Comparison of ENCODE assay signal across 21 cellular contexts in genomic region chr3:157427906-157428305, GRCh38. TPM values are rescaled to one million over a fixed set of nuclear protein-coding genes. Genes with fewer than 3 reads are reported as not detected.
DNase-seq lines count a peak whose midpoint lies in the region; ATAC-seq, FAIRE-seq and TF ChIP-seq lines count a peak whose summit lies in the region.
"Had no signal": no experiment of that assay in that cellular context is flagged by ENCODE, and none has a peak within 500 bp of the region (broad histone marks: within the 10 kb centered on the region; RNA-seq: fewer than 3 reads in every experiment).

No MANE protein-coding gene starts in this region.

- H3K4me3 ChIP-seq in astrocyte (ENCODE audit: insufficient read depth, low read depth, low read length): no peak overlapping the region
- H3K4me3 ChIP-seq: A549, Peyer's patch, SJSA1 had no signal

- H3K9ac ChIP-seq in astrocyte (ENCODE audit: low read length): no peak overlapping the region

- H3K36me3 Mint-ChIP-seq in astrocyte (ENCODE audit: low read depth, unreplicated experiment): peaks cover 2% of the 10 kb centered on the region
- H3K36me3 Mint-ChIP-seq: CD4-positive, CD25-positive, alpha-beta regulatory T cell had no signal

- no peaks in the 10 kb centered on the region for H3K27me3 Mint-ChIP-seq in astrocyte (ENCODE audit: low read depth, unreplicated experiment)

- H3K9me3 ChIP-seq in astrocyte (ENCODE audit: insufficient read depth, low read depth, low read length): no peaks in the 10 kb centered on the region
- H3K9me3 ChIP-seq: A549, Peyer's patch, SJSA1 had no signal

- no peak for TF ChIP-seq CTCF in astrocyte (IDR thresholded peaks at IDR 0.05; ENCODE audit: insufficient read depth, low read depth, low read length)

- no peak for ATAC-seq in HG03521 (IDR thresholded peaks at IDR 0.05; ENCODE audit: unreplicated experiment)
- ATAC-seq: A549 had no signal

- H3K4me1 ChIP-seq in astrocyte (ENCODE audit: insufficient read depth, low read length): peaks cover 7% of the 10 kb centered on the region
- H3K4me1 ChIP-seq: A549, Peyer's patch had no signal

- no peak overlapping the region for H3K27ac ChIP-seq in astrocyte (ENCODE audit: low read depth, low read length)
- H3K27ac ChIP-seq: A549, Peyer's patch, SJSA1 had no signal

- H4K20me1 ChIP-seq in astrocyte (ENCODE audit: insufficient read depth, low read length): no peaks in the 10 kb centered on the region

- intact Hi-C loops in posterior vena cava (cut with DNase I): no loop called here

- H3K4me3 Mint-ChIP-seq in astrocyte (ENCODE audit: unreplicated experiment): no peak overlapping the region
- H3K4me3 Mint-ChIP-seq: CD4-positive, CD25-positive, alpha-beta regulatory T cell had no signal

- H3K79me2 ChIP-seq in astrocyte (ENCODE audit: insufficient read depth, low read length): no peaks in the 10 kb centered on the region

- DNase-seq in DMS 273 treated with DMSO at 0.1 percent for 48 hours (lab: John Stamatoyannopoulos, UW) (peak; percentile 85), NCI-H446 (lab: John Stamatoyannopoulos, UW) (peak; percentile 91 to 92), astrocyte (ENCODE audit: low read depth) (no peak), inferior parietal cortex (ENCODE audit: extremely low spot score) (peak; percentile 47), NCI-H2227 (lab: John Stamatoyannopoulos, UW; ENCODE audit: unreplicated experiment) (no peak), posterior vena cava (ENCODE audit: low spot score) (no peak), hepatic stellate cell (ENCODE audit: low spot score) (no peak)
- DNase-seq: CD4-positive, CD25-positive, alpha-beta regulatory T cell; COR-L47; DND-41; GOT3; HCEC 1CT; NCI-H2029; NCI-H748 treated with DMSO at 0.1 percent for 48 hours; Peyer's patch; T-helper 1 cell had no signal

- peaks cover 5% of the 10 kb centered on the region for H3K9me3 Mint-ChIP-seq in astrocyte (ENCODE audit: unreplicated experiment)

- no peak overlapping the region for H3K27ac Mint-ChIP-seq in astrocyte (ENCODE audit: unreplicated experiment)
- H3K27ac Mint-ChIP-seq: CD4-positive, CD25-positive, alpha-beta regulatory T cell had no signal

- peak; percentile 34 for FAIRE-seq in astrocyte (lab: Jason Lieb, UNC)
- FAIRE-seq: A549, GM12891 had no signal

- peaks cover 23% of the 10 kb centered on the region for H3K4me1 Mint-ChIP-seq in astrocyte (ENCODE audit: low read depth, unreplicated experiment)
- H3K4me1 Mint-ChIP-seq: CD4-positive, CD25-positive, alpha-beta regulatory T cell had no signal

- no peaks in the 10 kb centered on the region for H3K36me3 ChIP-seq in astrocyte (ENCODE audit: insufficient read depth, low read length)
- H3K36me3 ChIP-seq: Peyer's patch had no signal

- no peak overlapping the region for H3K4me2 ChIP-seq in astrocyte (ENCODE audit: low read length)
- H3K4me2 ChIP-seq: A549 had no signal

- no peak overlapping the region for H2AFZ ChIP-seq in astrocyte (ENCODE audit: low read depth, low read length)

- H3K27me3 ChIP-seq in astrocyte (ENCODE audit: insufficient read depth, low read length): no peaks in the 10 kb centered on the region
- H3K27me3 ChIP-seq: Peyer's patch, SJSA1 had no signal

RNA-seq across cellular contexts. Expression of gene PTX3, which starts 8.7 kb away (rescaled TPM):
- total RNA-seq in astrocyte: 3.0 and 4.7 TPM in 2 replicates
- total RNA-seq in posterior vena cava: 10 to 100 TPM; 12.9 to 84.0 TPM
- total RNA-seq: OCI-LY7 had no signal

Comparison
In these comparisons a context has a peak if more than half of its experiments do, and no peak if none do; other contexts are left out.
1. DNase-seq: peak in DMS 273 treated with DMSO at 0.1 percent for 48 hours (single experiment), NCI-H446 (2 of 2) and inferior parietal cortex (single experiment); none in astrocyte (single experiment), NCI-H2227 (single experiment), posterior vena cava (single experiment) and hepatic stellate cell (single experiment).